In the genomic region with DNA sequence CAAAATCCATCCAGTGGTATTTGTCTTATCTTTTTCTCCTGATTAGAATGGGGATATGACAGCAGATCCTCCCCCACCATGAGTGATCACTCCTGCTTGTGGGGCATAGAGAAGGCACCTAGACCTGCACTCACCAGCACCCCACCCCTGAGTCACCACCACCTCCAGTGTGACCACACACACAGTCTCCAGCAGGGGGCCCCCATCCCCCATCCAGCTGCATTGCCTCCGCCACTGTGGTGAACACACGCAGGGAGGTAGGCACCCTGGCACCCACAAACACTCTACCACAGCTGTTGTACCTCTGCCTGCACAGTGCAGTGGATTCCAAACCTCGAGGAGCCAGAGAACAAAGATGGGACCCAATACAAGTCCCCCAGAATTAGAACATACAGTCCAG, we compare ENCODE assay signal across 9 cellular contexts. TPM values are rescaled to one million over a fixed set of nuclear protein-coding genes. Genes with fewer than 3 reads are reported as not detected.
DNase-seq lines count a peak whose midpoint lies in the region; ATAC-seq, FAIRE-seq and TF ChIP-seq lines count a peak whose summit lies in the region.
"Had no signal": no experiment of that assay in that cellular context is flagged by ENCODE, and none has a peak within 500 bp of the region (broad histone marks: within the 10 kb centered on the region; RNA-seq: fewer than 3 reads in every experiment).

No MANE protein-coding gene starts in this region.

- no peak overlapping the region for H4K91ac ChIP-seq in H1 (replicated peaks; ENCODE audit: insufficient read length, low read length)

- no peaks in the 10 kb centered on the region for H3K27me3 ChIP-seq in H1 (replicated peaks in 1 of 4; ENCODE audit: control insufficient read depth in 3 of 4, extremely low read depth in 1 of 4, insufficient read depth in 3 of 4, low read length in 3 of 4)

- H2BK120ac ChIP-seq in H1 (replicated peaks; ENCODE audit: low read depth, low read length), result no peak overlapping the region

- H3K18ac ChIP-seq in H1 (ENCODE audit: extremely low read depth, low read length), result no peak overlapping the region

- no peak overlapping the region for H2AK5ac ChIP-seq in H1 (ENCODE audit: low read depth, low read length)

- H3K14ac ChIP-seq in H1 (ENCODE audit: insufficient read length), result no peak overlapping the region

- no peak overlapping the region for H3K27ac ChIP-seq in H1 (ENCODE audit: low read depth, low read length)

- peaks cover 0 to 5% (median 1%) of the 10 kb centered on the region in 7 donors for H3K9me3 Mint-ChIP-seq in CD14-positive monocyte
- no peaks in the 10 kb centered on the region for H3K9me3 Mint-ChIP-seq in activated CD4-positive, alpha-beta T cell treated with anti-CD3 and anti-CD28 coated beads for 36 hours (ENCODE audit: low read depth)

- TF ChIP-seq CTCF in CD14-positive monocyte (IDR thresholded peaks at IDR 0.05) (peak; percentile 29), H1 (IDR thresholded peaks at IDR 0.05; ENCODE audit: control extremely low read depth in 1 of 3, insufficient read depth in 1 of 3, low read depth in 1 of 3, low read length in 3 of 3) (peak; percentile 48 to 76 (median 56))

- no peak overlapping the region for H3K4ac ChIP-seq in H1 (replicated peaks; ENCODE audit: insufficient read length, low read depth, low read length)

- no peak for DNase-seq in CD14-positive monocyte (ENCODE audit: low spot score)
- peak; percentile 82 for DNase-seq in activated CD4-positive, alpha-beta T cell treated with anti-CD3 and anti-CD28 coated beads for 36 hours
- peak in 1 of 2 experiments; percentile 58 for DNase-seq in H1 (ENCODE audit: low read depth in 1 of 2, low spot score in 2 of 2)
- DNase-seq in stimulated activated CD4-positive, alpha-beta T cell treated with anti-CD3 and anti-CD28 coated beads, Interleukin-2, amount 100 ng/mL, for 4 hours (ENCODE audit: low read depth), result peak; percentile 33
- no peak for DNase-seq in NCI-H1092 (lab: John Stamatoyannopoulos, UW)
- no peak for DNase-seq in NCI-H2227 treated with DMSO at 0.1 percent for 48 hours (lab: John Stamatoyannopoulos, UW)

- H3K79me1 ChIP-seq in H1 (ENCODE audit: low read depth, low read length), result no peaks in the 10 kb centered on the region

- no peak overlapping the region for H2BK15ac ChIP-seq in H1 (ENCODE audit: low read length)

- no peak overlapping the region for H3K4me3 ChIP-seq in H1 (ENCODE audit: extremely low read depth in 1 of 4, insufficient read depth in 2 of 4, low read depth in 3 of 4, low read length in 4 of 4)

- ATAC-seq in GM19397 (IDR thresholded peaks at IDR 0.05; ENCODE audit: unreplicated experiment) (peak; percentile 100), HG03558 (IDR thresholded peaks at IDR 0.05; ENCODE audit: extremely low read depth, unreplicated experiment) (peak; percentile 92)
- ATAC-seq in activated CD4-positive, alpha-beta T cell treated with anti-CD3 and anti-CD28 coated beads for 36 hours, result peak; percentile 99

- no peak overlapping the region for H2BK12ac ChIP-seq in H1 (ENCODE audit: low read depth, low read length)

- no peak for TF ChIP-seq EP300 in H1 (IDR thresholded peaks at IDR 0.05; ENCODE audit: borderline replicate concordance in 1 of 2, low read depth in 2 of 2, low read length in 2 of 2)

- CTCF ChIA-PET in activated CD4-positive, alpha-beta T cell treated with anti-CD3 and anti-CD28 coated beads for 36 hours (lab: Charles Lee), result interaction anchor here (1.1 to 1.4 kb wide), 2 partner anchors 10 to 35 kb away, joined by 3 to 4 read pairs; no protein-coding TSS in a partner anchor
- CTCF ChIA-PET in H1 (lab: Charles Lee; ENCODE audit: partially characterized antibody), result interaction anchor here (0.6 to 2.6 kb wide), 10 partner anchors 9 to 1661 kb away, joined by 3 to 7 read pairs (median 4); a partner anchor contains a TSS

- peak overlapping the region; percentile 67; the same call in 1 of the 2 replicates for H2AFZ ChIP-seq in H1 (ENCODE audit: low read length)

- H2BK5ac ChIP-seq in H1 (ENCODE audit: low read depth, low read length), result no peak overlapping the region

- no peaks in the 10 kb centered on the region for H3K79me2 ChIP-seq in H1 (ENCODE audit: control insufficient read depth in 1 of 2, insufficient read depth in 2 of 2, low read length in 2 of 2)

- no peaks in the 10 kb centered on the region for H3K9me3 ChIP-seq in H1 (ENCODE audit: insufficient read depth in 2 of 2, low read depth in 1 of 2, low read length in 1 of 2)

- H4K5ac ChIP-seq in H1 (ENCODE audit: insufficient read length, low read depth, low read length), result no peak overlapping the region

- H4K8ac ChIP-seq in H1 (ENCODE audit: extremely low read depth, insufficient read depth, low read length), result no peak overlapping the region

- H3K4me1 Mint-ChIP-seq in CD14-positive monocyte, result no peaks in the 10 kb centered on the region
- H3K4me1 Mint-ChIP-seq in activated CD4-positive, alpha-beta T cell treated with anti-CD3 and anti-CD28 coated beads for 36 hours, result peaks cover 4% of the 10 kb centered on the region

- peak; percentile 55 to 66 for TF ChIP-seq RAD21 in H1 (IDR thresholded peaks at IDR 0.05 in 1 of 2, conservative IDR thresholded peaks at IDR 0.05 in 1 of 2; ENCODE audit: low read depth in 2 of 2, low read length in 2 of 2)

- no peak overlapping the region for H3K9ac ChIP-seq in H1 (replicated peaks in 1 of 4; ENCODE audit: extremely low read depth in 1 of 4, low read depth in 3 of 4, low read length in 3 of 4)

- no peaks in the 10 kb centered on the region for H4K20me1 ChIP-seq in H1 (replicated peaks in 1 of 2; ENCODE audit: control insufficient read depth in 1 of 2, insufficient read depth in 2 of 2, low read length in 2 of 2)

- H3K4me1 ChIP-seq in H1 (replicated peaks in 1 of 4; ENCODE audit: control insufficient read depth in 3 of 4, insufficient read depth in 4 of 4, low read length in 3 of 4), result no peaks in the 10 kb centered on the region

- POLR2A ChIA-PET in activated CD4-positive, alpha-beta T cell treated with anti-CD3 and anti-CD28 coated beads for 36 hours (lab: Charles Lee), result no interaction called here
- POLR2A ChIA-PET in H1 (lab: Charles Lee; ENCODE audit: partially characterized antibody), result no interaction called here

- intact Hi-C loops in CD14-positive monocyte (cut with micrococcal nuclease), result no loop called here
- intact Hi-C loops in activated CD4-positive, alpha-beta T cell treated with anti-CD3 and anti-CD28 coated beads for 36 hours (cut with DNase I, micrococcal nuclease), result loop anchor here in 1 of 2 experiments (2.0 kb wide), 1 partner anchor 67 kb away; a partner anchor contains a TSS

- no peak overlapping the region for H3K56ac ChIP-seq in H1 (replicated peaks; ENCODE audit: insufficient read length, low read depth, low read length)

- H2BK20ac ChIP-seq in H1 (ENCODE audit: low read length), result no peak overlapping the region

- no peaks in the 10 kb centered on the region for H3K36me3 Mint-ChIP-seq in CD14-positive monocyte
- no peaks in the 10 kb centered on the region for H3K36me3 Mint-ChIP-seq in activated CD4-positive, alpha-beta T cell treated with anti-CD3 and anti-CD28 coated beads for 36 hours (ENCODE audit: low read depth)

- WGBS in H1 (ENCODE audit: extremely low coverage in 1 of 2, insufficient coverage in 1 of 2, insufficient read length in 1 of 2, insufficient replicate concordance in 2 of 2, low coverage in 1 of 2, low lambda C conversion rate in 2 of 2, missing lambda C conversion rate in 1 of 2), 2 experiments, result 60% methylated on average over 3 of the region's 3 CpGs; no CpG with 5 or more reads in 1 of the 2 experiments

- H3K27me3 Mint-ChIP-seq in CD14-positive monocyte (ENCODE audit: low read depth in 3 of 3), result peaks cover 0 to 6% (median 0%) of the 10 kb centered on the region in 3 donors
- H3K27me3 Mint-ChIP-seq in activated CD4-positive, alpha-beta T cell treated with anti-CD3 and anti-CD28 coated beads for 36 hours, result peaks cover 3% of the 10 kb centered on the region

- no peaks in the 10 kb centered on the region for H3K36me3 ChIP-seq in H1 (ENCODE audit: control insufficient read depth in 2 of 4, insufficient read depth in 4 of 4, low read length in 3 of 4)

- no peak overlapping the region for H3K27ac Mint-ChIP-seq in CD14-positive monocyte
- no peak overlapping the region for H3K27ac Mint-ChIP-seq in activated CD4-positive, alpha-beta T cell treated with anti-CD3 and anti-CD28 coated beads for 36 hours

- H3K4me3 Mint-ChIP-seq in CD14-positive monocyte, result no peak overlapping the region
- no peak overlapping the region for H3K4me3 Mint-ChIP-seq in activated CD4-positive, alpha-beta T cell treated with anti-CD3 and anti-CD28 coated beads for 36 hours

- no peak overlapping the region for H3K23ac ChIP-seq in H1 (ENCODE audit: insufficient read length)

- no peaks in the 10 kb centered on the region for H3K23me2 ChIP-seq in H1 (ENCODE audit: low read depth, low read length)

- H3K4me2 ChIP-seq in H1 (ENCODE audit: insufficient read depth in 1 of 2, low read depth in 2 of 2, low read length in 2 of 2), result no peak overlapping the region

- FAIRE-seq in H1 (lab: Jason Lieb, UNC), result no peak

- TF ChIP-seq POLR2A in H1 (IDR thresholded peaks at IDR 0.05; ENCODE audit: control extremely low read depth in 1 of 2, low read depth in 2 of 2, low read length in 2 of 2), result no peak

TF ChIP-seq in H1, 55 proteins besides CTCF, POLR2A, EP300 and RAD21 (continues in another document):
- TF ChIP-seq SUZ12 (IDR thresholded peaks at IDR 0.05; ENCODE audit: low read length) (no peak), EGR1 (IDR thresholded peaks at IDR 0.05; ENCODE audit: borderline replicate concordance, low read depth, low read length) (no peak)

RNA-seq across cellular contexts. Expression of a gene that starts 9.0 kb away (rescaled TPM):
- not detected for polyA plus RNA-seq in CD14-positive monocyte
- total RNA-seq in activated CD4-positive, alpha-beta T cell treated with anti-CD3 and anti-CD28 coated beads for 36 hours, result not detected
- not detected in 2 replicates for total RNA-seq in H1 (2021; fragmentation: NEBNext Ultra II Directional; extraction: Animal tissue kit (Norgen Biotek cat#: 25700))
- polyA plus RNA-seq in H1 (2011; rRNA removed), result not detected in 2 replicates
- not detected for polyA plus RNA-seq in H1 (2011; cell fraction: cytosol; rRNA removed)
- not detected for polyA plus RNA-seq in H1 (2011; cell fraction: nucleus; rRNA removed)
- polyA plus RNA-seq in H1 (2012, experiment 1 of 2), result 0.09 to 0.13 TPM in 2 of 4 replicates, not detected in the others
- not detected for polyA plus RNA-seq in H1 (2012, experiment 2 of 2)
- polyA plus RNA-seq in H1 (2013, experiment 1 of 2), result not detected
- polyA plus RNA-seq in H1 (2013, experiment 2 of 2), result not detected
- polyA minus RNA-seq in H1 (2011; rRNA and poly(A)+ RNA removed), result not detected in 2 replicates
- not detected for polyA minus RNA-seq in H1 (2011; cell fraction: cytosol; rRNA and poly(A)+ RNA removed)
- polyA minus RNA-seq in H1 (2011; cell fraction: nucleus; rRNA and poly(A)+ RNA removed), result not detected
- total RNA-seq: mononuclear cell had no signal

RNA-seq across cellular contexts. Expression of a gene that starts 57.4 kb away (rescaled TPM):
- polyA plus RNA-seq in CD14-positive monocyte (not detected), H1 (2011; rRNA removed) (not detected in 2 replicates)
- not detected for total RNA-seq in activated CD4-positive, alpha-beta T cell treated with anti-CD3 and anti-CD28 coated beads for 36 hours
- total RNA-seq in H1 (2021; fragmentation: NEBNext Ultra II Directional; extraction: Animal tissue kit (Norgen Biotek cat#: 25700)), result not detected in 2 replicates
- polyA plus RNA-seq in H1 (2011; cell fraction: cytosol; rRNA removed), result not detected
- polyA plus RNA-seq in H1 (2011; cell fraction: nucleus; rRNA removed), result not detected
- 0.20 TPM in 1 of 4 replicates, not detected in the others for polyA plus RNA-seq in H1 (2012, experiment 1 of 2)
- polyA plus RNA-seq in H1 (2012, experiment 2 of 2), result not detected
- polyA plus RNA-seq in H1 (2013, experiment 1 of 2), result not detected
- polyA plus RNA-seq in H1 (2013, experiment 2 of 2), result not detected
- not detected in 2 replicates for polyA minus RNA-seq in H1 (2011; rRNA and poly(A)+ RNA removed)
- not detected for polyA minus RNA-seq in H1 (2011; cell fraction: cytosol; rRNA and poly(A)+ RNA removed)
- polyA minus RNA-seq in H1 (2011; cell fraction: nucleus; rRNA and poly(A)+ RNA removed), result not detected
- total RNA-seq: mononuclear cell had no signal

Comparison
In these comparisons a context has a peak if more than half of its experiments do, and no peak if none do; other contexts are left out.
1. DNase-seq: peak in activated CD4-positive, alpha-beta T cell treated with anti-CD3 and anti-CD28 coated beads for 36 hours (single experiment) and stimulated activated CD4-positive, alpha-beta T cell treated with anti-CD3 and anti-CD28 coated beads, Interleukin-2, amount 100 ng/mL, for 4 hours (single experiment); none in CD14-positive monocyte (single experiment), NCI-H1092 (single experiment) and NCI-H2227 treated with DMSO at 0.1 percent for 48 hours (single experiment).
2. Peak in every context shown above with its lines, with median percentiles within 50 percentile points of each other: ATAC-seq.